Comparison of ENCODE assay signal across 16 cellular contexts in genomic region chr2:25418944-25419677, GRCh38.
DNase-seq lines count a peak whose midpoint lies in the region; ATAC-seq, FAIRE-seq and TF ChIP-seq lines count a peak whose summit lies in the region.
"Had no signal": no experiment of that assay in that cellular context is flagged by ENCODE, and none has a peak within 500 bp of the region (broad histone marks: within the 10 kb centered on the region; RNA-seq: fewer than 3 reads in every experiment).

No MANE protein-coding gene starts in this region.

- no peak for TF ChIP-seq CTCF in GM12864 (IDR thresholded peaks at IDR 0.05; ENCODE audit: low read depth, low read length, missing control alignments)
- no peak for TF ChIP-seq CTCF in OCI-LY3 (IDR thresholded peaks at IDR 0.05; ENCODE audit: low read depth, low read length)
- no peak for TF ChIP-seq CTCF in vagina (IDR thresholded peaks at IDR 0.05)
- no peak for TF ChIP-seq CTCF in HepG2 (CRISPR knock-in tag; IDR thresholded peaks at IDR 0.05)

- H2BK12ac ChIP-seq in mesenchymal stem cell (ENCODE audit: low read length in 2 of 2), result no peak overlapping the region

- FAIRE-seq in HepG2 (lab: Jason Lieb, UNC), result no peak

- H2AFZ ChIP-seq in OCI-LY3 (ENCODE audit: low read depth, low read length) (no peak overlapping the region), mesenchymal stem cell (ENCODE audit: low read depth, low read length) (no peak overlapping the region), HepG2 (ENCODE audit: low read length) (no peak overlapping the region)

- H3K18ac ChIP-seq in mesenchymal stem cell (ENCODE audit: low read depth in 1 of 2, low read length in 2 of 2), result no peak overlapping the region

- no peaks in the 10 kb centered on the region for H3K36me3 ChIP-seq in OCI-LY3 (replicated peaks; ENCODE audit: low read depth, low read length)
- H3K36me3 ChIP-seq in mesenchymal stem cell (ENCODE audit: control insufficient read depth in 1 of 2, insufficient read depth in 2 of 2, low read depth in 1 of 2, low read length in 2 of 2), result no peaks in the 10 kb centered on the region
- H3K36me3 ChIP-seq in vagina, result no peaks in the 10 kb centered on the region
- H3K36me3 ChIP-seq in HepG2 (replicated peaks in 1 of 2; ENCODE audit: control insufficient read depth in 1 of 2, insufficient read depth in 2 of 2, low read length in 2 of 2), result no peaks in the 10 kb centered on the region; a peak in 1 of 5 replicates
- H3K36me3 ChIP-seq: MG63, neutrophil, suprapubic skin had no signal

- no peak overlapping the region for H3K23ac ChIP-seq in mesenchymal stem cell (ENCODE audit: low read length in 2 of 2)

- H4K8ac ChIP-seq in mesenchymal stem cell (ENCODE audit: low read length), result no peak overlapping the region

- H3K4me3 ChIP-seq in GM12864 (ENCODE audit: low read depth, low read length) (peak overlapping the region; percentile 41), OCI-LY3 (ENCODE audit: low read length) (peak overlapping the region; percentile 60), mesenchymal stem cell (ENCODE audit: insufficient read depth in 1 of 2, low read depth in 1 of 2, low read length in 2 of 2) (no peak overlapping the region), vagina (no peak overlapping the region), HepG2 (replicated peaks in 1 of 3; ENCODE audit: insufficient read depth in 1 of 3, low read depth in 2 of 3, low read length in 3 of 3) (no peak overlapping the region)
- H3K4me3 ChIP-seq: lower lobe of right lung, MG63, suprapubic skin had no signal

- H2AK5ac ChIP-seq in mesenchymal stem cell (ENCODE audit: low read length, severe bottlenecking), result no peak overlapping the region

- DNase-seq in GM12864 (ENCODE audit: low read depth) (peak; percentile 72), mesenchymal stem cell (peak; percentile 41), vagina (ENCODE audit: extremely low spot score in 2 of 2) (no peak), HepG2 (ENCODE audit: low spot score) (no peak)
- no peak for DNase-seq in stimulated activated CD4-positive, alpha-beta T cell treated with anti-CD3 and anti-CD28 coated beads, Interleukin-4, amount 100 ng/mL, for 1 hour
- DNase-seq: activated naive CD8-positive, alpha-beta T cell treated with anti-CD3 and anti-CD28 coated beads, Interleukin-2, amount 10 ng/mL, durations not matched to agents 7 days and 5 days; CD4-positive, alpha-beta memory T cell; cerebellar nuclear complex; lower lobe of right lung; MG63 had no signal

- CTCF ChIA-PET in HepG2 (lab: Yijun Ruan, JAX; ENCODE audit: low intra/inter-chr PET ratio, low total read pairs), result no interaction called here

- no peaks in the 10 kb centered on the region for H3K27me3 ChIP-seq in OCI-LY3 (ENCODE audit: low read depth, low read length)
- H3K27me3 ChIP-seq in mesenchymal stem cell (ENCODE audit: control insufficient read depth in 1 of 2, insufficient read depth in 1 of 2, low read length in 2 of 2), result no peaks in the 10 kb centered on the region
- no peaks in the 10 kb centered on the region for H3K27me3 ChIP-seq in vagina
- H3K27me3 ChIP-seq in HepG2 (ENCODE audit: control insufficient read depth in 1 of 2, insufficient read depth in 2 of 2, low read length in 2 of 2), result no peaks in the 10 kb centered on the region
- H3K27me3 ChIP-seq: MG63, neutrophil, suprapubic skin had no signal

- TF ChIP-seq EP300 in HepG2 (IDR thresholded peaks at IDR 0.05; ENCODE audit: low read depth in 2 of 2, low read length in 2 of 2) (no peak), HepG2 (CRISPR knock-in tag; IDR thresholded peaks at IDR 0.05; ENCODE audit: borderline replicate concordance) (no peak)

- no peak overlapping the region for H2BK120ac ChIP-seq in mesenchymal stem cell (ENCODE audit: low read depth, low read length)

- TF ChIP-seq POLR2A in vagina (IDR thresholded peaks at IDR 0.05) (no peak), HepG2 (IDR thresholded peaks at IDR 0.05; ENCODE audit: insufficient read depth in 1 of 2, low read depth in 2 of 2, low read length in 2 of 2) (no peak)

- TF ChIP-seq RAD21 in HepG2 (CRISPR knock-in tag; IDR thresholded peaks at IDR 0.05), result no peak

- H2BK5ac ChIP-seq in mesenchymal stem cell (ENCODE audit: low read depth, low read length, poor library complexity, severe bottlenecking), result no peak overlapping the region

- peak overlapping the region; percentile 80 for H3K4me2 ChIP-seq in OCI-LY3 (ENCODE audit: low read length)
- no peak overlapping the region for H3K4me2 ChIP-seq in mesenchymal stem cell (ENCODE audit: low read length, poor library complexity, severe bottlenecking)
- H3K4me2 ChIP-seq in HepG2 (ENCODE audit: low read depth, low read length), result no peak overlapping the region

- H3K4ac ChIP-seq in mesenchymal stem cell (ENCODE audit: low read depth in 1 of 2, low read length in 2 of 2), result no peak overlapping the region

- WGBS in mesenchymal stem cell, result 59% methylated on average over 13 of the region's 13 CpGs
- 94% methylated on average over 13 of the region's 13 CpGs for WGBS in HepG2 (ENCODE audit: low lambda C conversion rate)

- POLR2A ChIA-PET in HepG2 (lab: Yijun Ruan, JAX), result no interaction called here

- H4K91ac ChIP-seq in mesenchymal stem cell (ENCODE audit: low read length), result no peak overlapping the region

- H3K4me1 ChIP-seq in OCI-LY3 (ENCODE audit: low read length), result peaks cover 72% of the 10 kb centered on the region
- H3K4me1 ChIP-seq in mesenchymal stem cell (ENCODE audit: control insufficient read depth, insufficient read depth, low read depth, low read length), result no peaks in the 10 kb centered on the region
- H3K4me1 ChIP-seq in vagina, result no peaks in the 10 kb centered on the region
- peaks cover 17% of the 10 kb centered on the region for H3K4me1 ChIP-seq in HepG2 (ENCODE audit: insufficient read depth, low read length)
- H3K4me1 ChIP-seq: lower lobe of right lung, suprapubic skin had no signal

- H3K79me2 ChIP-seq in OCI-LY3 (ENCODE audit: low read length) (no peaks in the 10 kb centered on the region), HepG2 (ENCODE audit: insufficient read depth, low read length) (no peaks in the 10 kb centered on the region)

- BruUV-seq in HepG2 (replicated peaks; lab: Mats Ljungman, UMichigan), result no TSS peak

- H3K79me1 ChIP-seq in mesenchymal stem cell (replicated peaks; ENCODE audit: low read length, poor library complexity, severe bottlenecking), result no peaks in the 10 kb centered on the region

- intact Hi-C loops in vagina (cut with DNase I) (no loop called here), HepG2 (cut with micrococcal nuclease; ENCODE audit: unreplicated experiment) (no loop called here)

- H4K20me1 ChIP-seq in OCI-LY3 (ENCODE audit: insufficient read depth, low read length) (no peaks in the 10 kb centered on the region), HepG2 (ENCODE audit: insufficient read depth, low read length) (no peaks in the 10 kb centered on the region)

- H3K9me3 ChIP-seq in OCI-LY3 (ENCODE audit: insufficient read depth, low read length), result no peaks in the 10 kb centered on the region
- H3K9me3 ChIP-seq in mesenchymal stem cell (ENCODE audit: control insufficient read depth, low read length), result no peaks in the 10 kb centered on the region
- no peaks in the 10 kb centered on the region for H3K9me3 ChIP-seq in vagina
- H3K9me3 ChIP-seq in HepG2 (ENCODE audit: low read length), result no peaks in the 10 kb centered on the region
- H3K9me3 ChIP-seq: lower lobe of right lung, MG63, neutrophil, suprapubic skin had no signal

- H3K27ac ChIP-seq in OCI-LY3 (ENCODE audit: low read length) (peak overlapping the region; percentile 94), mesenchymal stem cell (ENCODE audit: low read length, poor library complexity, severe bottlenecking) (no peak overlapping the region), vagina (no peak overlapping the region), HepG2 (ENCODE audit: extremely low read length, insufficient read depth, low read length) (no peak overlapping the region)
- H3K27ac ChIP-seq: lower lobe of right lung, neutrophil, RWPE1, suprapubic skin had no signal

- H3K9ac ChIP-seq in OCI-LY3 (ENCODE audit: low read length) (peak overlapping the region; percentile 82), mesenchymal stem cell (ENCODE audit: low read length) (no peak overlapping the region), HepG2 (ENCODE audit: insufficient read depth, low read depth, low read length) (no peak overlapping the region)

- H3K14ac ChIP-seq in mesenchymal stem cell (ENCODE audit: low read length in 2 of 2), result no peak overlapping the region

- H2BK15ac ChIP-seq in mesenchymal stem cell (ENCODE audit: low read depth, poor library complexity, severe bottlenecking), result no peak overlapping the region

- in situ Hi-C loops in HepG2 (cut with HindIII; ENCODE audit: extremely low pct_ligation_motif_present, low pct_unique_long_range_greater_than_20kb), result no loop called here

- ATAC-seq in GM21717 (IDR thresholded peaks at IDR 0.05; ENCODE audit: unreplicated experiment), result peak; percentile 20
- ATAC-seq in HG02798 (IDR thresholded peaks at IDR 0.05; ENCODE audit: poor library complexity, unreplicated experiment), result no peak
- ATAC-seq in HepG2, result no peak
- ATAC-seq: lower lobe of right lung had no signal

TF ChIP-seq in HepG2, 621 proteins besides CTCF, POLR2A, EP300 and RAD21:
- no peak for TF ChIP-seq DMAP1 (CRISPR knock-in tag; IDR thresholded peaks at IDR 0.05)
- no peak for TF ChIP-seq BCL3 (CRISPR knock-in tag; IDR thresholded peaks at IDR 0.05)
- no peak for TF ChIP-seq CAMTA2 (CRISPR knock-in tag; IDR thresholded peaks at IDR 0.05; ENCODE audit: borderline replicate concordance)

Comparison
In these comparisons a context has a peak if more than half of its experiments do, and no peak if none do; other contexts are left out.
1. DNase-seq: peak in GM12864 (single experiment) and mesenchymal stem cell (single experiment); none in vagina (0 of 2), stimulated activated CD4-positive, alpha-beta T cell treated with anti-CD3 and anti-CD28 coated beads, Interleukin-4, amount 100 ng/mL, for 1 hour (single experiment) and HepG2 (single experiment).
2. H3K4me3 ChIP-seq: peak in GM12864 (single experiment) and OCI-LY3 (single experiment); none in mesenchymal stem cell (0 of 2), vagina (0 of 2) and HepG2 (0 of 3).